8 cellular contexts compared by ENCODE assay signal in genomic region chr7:149790146-149790548, GRCh38. TPM values are rescaled to one million over a fixed set of nuclear protein-coding genes. Genes with fewer than 3 reads are reported as not detected.
DNase-seq lines count a peak whose midpoint lies in the region; ATAC-seq, FAIRE-seq and TF ChIP-seq lines count a peak whose summit lies in the region.

No MANE protein-coding gene starts in this region.

- TF ChIP-seq RAD21 in HCT116 (IDR thresholded peaks at IDR 0.05; ENCODE audit: low read depth): peak; percentile 43

- BruUV-seq in A673 (replicated peaks; lab: Mats Ljungman, UMichigan) (no TSS peak), HCT116 (replicated peaks; lab: Mats Ljungman, UMichigan) (no TSS peak)

- ATAC-seq in HCT116 (peak; percentile 54), GM21737 (IDR thresholded peaks at IDR 0.05; ENCODE audit: unreplicated experiment) (no peak)

- H3K4me3 ChIP-seq in A673 (ENCODE audit: low read depth, low read length, poor library complexity, severe bottlenecking) (no peak overlapping the region), HCT116 (replicated peaks in 1 of 2; ENCODE audit: low read depth in 1 of 2, low read length in 2 of 2) (no peak overlapping the region), kidney (ENCODE audit: low read length in 2 of 2) (no peak overlapping the region), transverse colon (peak overlapping the region in 1 of 4 donors; percentile 11)

- H3K9me2 ChIP-seq in HCT116 (ENCODE audit: insufficient read depth): no peaks in the 10 kb centered on the region

- H3K27me3 ChIP-seq in A673 (replicated peaks; ENCODE audit: insufficient read depth, low read depth, low read length, poor library complexity) (no peaks in the 10 kb centered on the region), HCT116 (ENCODE audit: insufficient read depth, low read length) (no peaks in the 10 kb centered on the region), transverse colon (peaks cover 47% of the 10 kb centered on the region)

- DNase-seq in A673 (ENCODE audit: low spot score) (peak; percentile 41), HCT116 (ENCODE audit: low read depth, low spot score) (no peak), astrocyte of the hippocampus (ENCODE audit: low read depth, low spot score) (peak; percentile 44), kidney (no peak), transverse colon (peak; percentile 36), DMS114 treated with DMSO at 0.1 percent for 48 hours (lab: John Stamatoyannopoulos, UW; ENCODE audit: unreplicated experiment) (no peak), NCI-H2171 treated with DMSO at 0.1 percent for 48 hours (lab: John Stamatoyannopoulos, UW) (no peak)

- TF ChIP-seq EP300 in transverse colon (IDR thresholded peaks at IDR 0.05; ENCODE audit: low read depth): no peak

- no peaks in the 10 kb centered on the region for H3K4me1 ChIP-seq in A673 (ENCODE audit: insufficient read depth, low read length, poor library complexity, severe bottlenecking)
- H3K4me1 ChIP-seq in HCT116 (ENCODE audit: control insufficient read depth in 1 of 2, insufficient read depth in 2 of 2, low read length in 2 of 2): peaks cover 0 to 9% of the 10 kb centered on the region in 2 experiments; a peak in 1 of 4 replicates
- H3K4me1 ChIP-seq in kidney (ENCODE audit: control insufficient read depth in 1 of 2, insufficient read depth in 1 of 2, low read depth in 1 of 2, low read length in 2 of 2): peaks cover 0 to 2% of the 10 kb centered on the region in 2 donors
- H3K4me1 ChIP-seq in transverse colon: peaks cover 0 to 4% (median 0%) of the 10 kb centered on the region in 4 donors

- WGBS in transverse colon (ENCODE audit: low coverage in 1 of 2), 2 donors: 19% methylated on average over 38 of the region's 56 CpGs; no CpG with 5 or more reads in 1 of the 2 donors

- peak overlapping the region; percentile 32; the same call in 1 of the 2 replicates for H3K4me2 ChIP-seq in HCT116 (ENCODE audit: low read length)

- no peaks in the 10 kb centered on the region for H3K9me3 ChIP-seq in A673 (ENCODE audit: low read depth, low read length, poor library complexity, severe bottlenecking)
- H3K9me3 ChIP-seq in HCT116 (ENCODE audit: control insufficient read depth in 1 of 2, insufficient read depth in 1 of 2, low read depth in 1 of 2, low read length in 2 of 2): no peaks in the 10 kb centered on the region
- H3K9me3 ChIP-seq in kidney (ENCODE audit: control insufficient read depth in 1 of 2, low read length in 2 of 2): no peaks in the 10 kb centered on the region
- no peaks in the 10 kb centered on the region for H3K9me3 ChIP-seq in transverse colon

- H3K27ac ChIP-seq in A673 (ENCODE audit: low read depth, low read length, poor library complexity, severe bottlenecking): no peak overlapping the region
- H3K27ac ChIP-seq in HCT116 (ENCODE audit: low read depth, low read length): no peak overlapping the region
- H3K27ac ChIP-seq in kidney (ENCODE audit: low read depth in 2 of 2, low read length in 2 of 2): no peak overlapping the region
- no peak overlapping the region for H3K27ac ChIP-seq in transverse colon

- in situ Hi-C loops in transverse colon (cut with MboI; ENCODE audit: low pct_ligation_motif_present in 1 of 4, low pct_unique_long_range_greater_than_20kb in 1 of 4, low sequenced_read_pairs in 3 of 4): no loop called here

- no peak overlapping the region for H3K9ac ChIP-seq in HCT116 (ENCODE audit: low read length)
- H3K9ac ChIP-seq in kidney (ENCODE audit: low read length in 2 of 2): no peak overlapping the region

- FAIRE-seq in kidney (lab: Jason Lieb, UNC): no peak

- RAD21 ChIA-PET in HCT116 (lab: Charles Lee; ENCODE audit: low non-redundant PET in 1 of 2, low total read pairs in 2 of 2, uncharacterized antibody in 2 of 2, unreplicated experiment in 2 of 2): no interaction called here

- POLR2A ChIA-PET in A673 (lab: Charles Lee; ENCODE audit: low non-redundant PET): no interaction called here
- POLR2A ChIA-PET in HCT116 (lab: Charles Lee): no interaction called here

- TF ChIP-seq POLR2A in HCT116 (IDR thresholded peaks at IDR 0.05; ENCODE audit: borderline replicate concordance, extremely low read depth, insufficient read depth, insufficient read length) (no peak), transverse colon (IDR thresholded peaks at IDR 0.05) (no peak)

- no peaks in the 10 kb centered on the region for H3K79me2 ChIP-seq in HCT116 (ENCODE audit: insufficient read depth, low read length)

- intact Hi-C loops in A673 (cut with micrococcal nuclease; ENCODE audit: unreplicated experiment) (no loop called here), HCT116 (cut with micrococcal nuclease) (no loop called here), kidney (cut with DNase I) (no loop called here), transverse colon (cut with DNase I; ENCODE audit: low total_unique reads) (no loop called here)

- no peak overlapping the region for H2AFZ ChIP-seq in HCT116 (ENCODE audit: low read depth, low read length, poor library complexity, severe bottlenecking)

- no peaks in the 10 kb centered on the region for H3K36me3 ChIP-seq in A673 (ENCODE audit: insufficient read depth, low read length, poor library complexity, severe bottlenecking)
- no peaks in the 10 kb centered on the region for H3K36me3 ChIP-seq in HCT116 (ENCODE audit: control insufficient read depth in 1 of 2, insufficient read depth in 2 of 2, low read length in 2 of 2)
- no peaks in the 10 kb centered on the region for H3K36me3 ChIP-seq in kidney (ENCODE audit: control insufficient read depth in 1 of 2, insufficient read depth in 2 of 2, low read length in 2 of 2)
- H3K36me3 ChIP-seq in transverse colon: no peaks in the 10 kb centered on the region

- H4K20me1 ChIP-seq in HCT116 (ENCODE audit: insufficient read depth): no peaks in the 10 kb centered on the region

- CTCF ChIA-PET in A673 (lab: Charles Lee) (interaction anchor here (0.5 to 0.6 kb wide), 2 partner anchors 40 to 143 kb away, joined by 3 read pairs; no protein-coding TSS in a partner anchor), HCT116 (lab: Charles Lee) (interaction anchor here (1.1 kb wide), 1 partner anchor 60 kb away, joined by 3 read pairs; no protein-coding TSS in a partner anchor)

- TF ChIP-seq CTCF in A673 (conservative IDR thresholded peaks at IDR 0.05; ENCODE audit: low read depth, low read length) (peak; percentile 56), HCT116 (IDR thresholded peaks at IDR 0.05 in 2 of 3, conservative IDR thresholded peaks at IDR 0.05 in 1 of 3; ENCODE audit: borderline replicate concordance in 1 of 3, insufficient read depth in 1 of 3, low read depth in 2 of 3, low read length in 2 of 3) (peak; percentile 34 to 50 (median 48); a peak in 4 of 6 replicates), kidney (IDR thresholded peaks at IDR 0.05; ENCODE audit: borderline replicate concordance, extremely low read depth, insufficient read depth) (peak; percentile 39), transverse colon (IDR thresholded peaks at IDR 0.05) (peak in 4 of 5 experiments; percentile 16 to 44 (median 36))

TF ChIP-seq in HCT116, 20 proteins besides CTCF, POLR2A, EP300 and RAD21:
- TF ChIP-seq TCF7L2 (IDR thresholded peaks at IDR 0.05; ENCODE audit: borderline replicate concordance, extremely low read depth, insufficient read depth, insufficient read length) (no peak), SP1 (IDR thresholded peaks at IDR 0.05; ENCODE audit: low read depth) (no peak), ZFX (IDR thresholded peaks at IDR 0.05) (no peak), ATF3 (IDR thresholded peaks at IDR 0.05) (no peak), POLR2AphosphoS5 (IDR thresholded peaks at IDR 0.05; ENCODE audit: low read depth, low read length) (no peak), SRF (IDR thresholded peaks at IDR 0.05; ENCODE audit: low read depth) (no peak), EGR1 (IDR thresholded peaks at IDR 0.05; ENCODE audit: low read depth) (no peak)

RNA-seq across cellular contexts. Expression of gene ZNF467, which starts 16.8 kb away (rescaled TPM):
- total RNA-seq in A673 (2021): 3.5 and 7.5 TPM in 2 replicates
- total RNA-seq in HCT116 (2021; ENCODE audit: unreplicated experiment): 11.3 TPM
- polyA plus RNA-seq in HCT116 (2012): 8.5 and 9.9 TPM in 2 replicates
- 24.5 TPM for total RNA-seq in kidney
- polyA plus RNA-seq in kidney (ENCODE audit: insufficient read depth, low read depth, low replicate concordance): 15.0 TPM
- 1 to 10 TPM in 3 of 4 donors, under 1 TPM in 1; 0.40 to 6.7 (median 4.8) TPM for total RNA-seq in transverse colon

RNA-seq across cellular contexts. Expression of gene ZNF862, which starts 48.0 kb away (rescaled TPM):
- total RNA-seq in A673 (2021): 5.7 and 8.3 TPM in 2 replicates
- total RNA-seq in HCT116 (2021; ENCODE audit: unreplicated experiment): 8.5 TPM
- polyA plus RNA-seq in HCT116 (2012): 6.1 and 7.8 TPM in 2 replicates
- total RNA-seq in kidney: 29.1 TPM
- 5.7 TPM for polyA plus RNA-seq in kidney (ENCODE audit: insufficient read depth, low read depth, low replicate concordance)
- total RNA-seq in transverse colon: 10 to 100 TPM; 12.7 to 23.5 (median 17.6) TPM

Comparison
In these comparisons a context has a peak if more than half of its experiments do, and no peak if none do; other contexts are left out.
1. DNase-seq: peak in A673 (single experiment), astrocyte of the hippocampus (single experiment) and transverse colon (single experiment); none in HCT116 (single experiment), kidney (single experiment), DMS114 treated with DMSO at 0.1 percent for 48 hours (single experiment) and NCI-H2171 treated with DMSO at 0.1 percent for 48 hours (single experiment).
2. Peak in every context shown above with its lines, with median percentiles within 50 percentile points of each other: CTCF ChIP-seq.